In the genomic region with DNA sequence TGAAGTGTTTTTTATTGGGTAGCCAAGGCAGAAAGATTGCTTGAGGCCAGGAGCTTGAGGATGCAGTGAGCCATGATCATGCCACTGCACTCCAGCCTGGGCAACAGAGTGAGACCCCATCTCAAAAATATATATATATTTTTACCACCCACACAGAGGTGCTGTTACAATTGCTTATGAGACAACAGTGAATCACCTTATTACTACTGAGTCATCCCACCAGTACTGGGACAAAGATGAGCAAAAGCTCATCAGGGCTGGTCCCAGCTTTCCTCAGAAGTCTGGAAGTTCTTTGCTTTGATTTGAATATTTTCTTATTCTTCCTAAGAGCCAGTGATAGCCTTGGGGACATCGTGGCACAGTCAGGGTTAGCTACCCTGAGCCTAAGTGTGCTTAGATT, we compare ENCODE assay signal across 19 cellular contexts.
DNase-seq lines count a peak whose midpoint lies in the region; ATAC-seq and TF ChIP-seq lines count a peak whose summit lies in the region.
"Had no signal": no experiment of that assay in that cellular context is flagged by ENCODE, and none has a peak within 500 bp of the region (broad histone marks: within the 10 kb centered on the region; RNA-seq: fewer than 3 reads in every experiment).

No MANE protein-coding gene starts in this region.

- POLR2A ChIA-PET in RWPE1 (lab: Yijun Ruan, JAX; ENCODE audit: low non-redundant PET): no interaction called here

- no peak overlapping the region for H3K27ac Mint-ChIP-seq in endodermal cell
- H3K27ac Mint-ChIP-seq: CD14-positive monocyte had no signal

- CTCF ChIA-PET in RWPE1 (lab: Yijun Ruan, JAX): interaction anchor here (0.6 kb wide), 1 partner anchor 13 kb away, joined by 3 read pairs; no protein-coding TSS in a partner anchor

- no peaks in the 10 kb centered on the region for H3K9me3 Mint-ChIP-seq in endodermal cell

- H3K27me3 Mint-ChIP-seq in endodermal cell (ENCODE audit: insufficient read depth): no peaks in the 10 kb centered on the region

- H3K27ac ChIP-seq in RWPE1 (no peak overlapping the region), endodermal cell (ENCODE audit: low read depth, low read length) (no peak overlapping the region)
- H3K27ac ChIP-seq: KMS-11 had no signal

- no peaks in the 10 kb centered on the region for H3K36me3 ChIP-seq in endodermal cell (ENCODE audit: control insufficient read depth, insufficient read depth, low read length)

- ATAC-seq in stimulated activated naive CD8-positive, alpha-beta T cell treated with anti-CD3 and anti-CD28 coated beads, Interleukin-15, Interleukin-2, amounts not matched to agents 100 U/mL and 50 U/mL, for 24 hours: no peak
- ATAC-seq: GM12878, HepG2 had no signal

- no peaks in the 10 kb centered on the region for H3K36me3 Mint-ChIP-seq in endodermal cell (ENCODE audit: low read depth)
- H3K36me3 Mint-ChIP-seq: CD14-positive monocyte had no signal

- H3K4me1 Mint-ChIP-seq in endodermal cell: peaks cover 14% of the 10 kb centered on the region
- H3K4me1 Mint-ChIP-seq: CD14-positive monocyte had no signal

- H3K9ac ChIP-seq in endodermal cell (ENCODE audit: extremely low read depth, low read length, poor library complexity, severe bottlenecking): no peak overlapping the region
- H3K9ac ChIP-seq: KMS-11 had no signal

- no peaks in the 10 kb centered on the region for H3K9me3 ChIP-seq in endodermal cell (ENCODE audit: control insufficient read depth, low read length)
- H3K9me3 ChIP-seq: Caco-2 had no signal

- no peak overlapping the region for H3K4me3 Mint-ChIP-seq in endodermal cell
- H3K4me3 Mint-ChIP-seq: CD14-positive monocyte had no signal

- DNase-seq in A172 (ENCODE audit: low spot score): peak; percentile 45
- peak; percentile 62 for DNase-seq in HT1080 (ENCODE audit: low read depth)
- peak; percentile 68 for DNase-seq in RWPE1 (ENCODE audit: low spot score)
- DNase-seq in fibroblast of mammary gland (ENCODE audit: low read depth): peak; percentile 84
- no peak for DNase-seq in NCI-H82 treated with DMSO at 0.1 percent for 48 hours (lab: John Stamatoyannopoulos, UW; ENCODE audit: unreplicated experiment)
- DNase-seq in endodermal cell: no peak
- DNase-seq in NCI-H1930 (lab: John Stamatoyannopoulos, UW): no peak
- DNase-seq in stimulated activated naive CD8-positive, alpha-beta T cell treated with anti-CD3 and anti-CD28 coated beads, Interleukin-15, Interleukin-2, amounts not matched to agents 100 U/mL and 50 U/mL, for 24 hours: no peak
- DNase-seq: 8988T, Caco-2, DMS53, NCI-H187 treated with DMSO at 0.1 percent for 48 hours, NCI-H510A, SHP77, T-helper 2 cell had no signal

- WGBS in endodermal cell (ENCODE audit: insufficient coverage in 1 of 2, insufficient read length in 1 of 2), 2 experiments: 94% methylated on average over 1 of the region's 1 CpG; no CpG with 5 or more reads in 1 of the 2 experiments

- no peaks in the 10 kb centered on the region for H3K27me3 ChIP-seq in endodermal cell (ENCODE audit: control insufficient read depth, insufficient read depth, low read length, poor library complexity, severe bottlenecking)

- no peaks in the 10 kb centered on the region for H3K4me1 ChIP-seq in endodermal cell (ENCODE audit: control insufficient read depth, insufficient read depth, low read length)
- H3K4me1 ChIP-seq: Caco-2 had no signal

- H3K4me3 ChIP-seq in fibroblast of mammary gland (ENCODE audit: control insufficient read depth, low read depth, low read length) (no peak overlapping the region), endodermal cell (ENCODE audit: low read length) (no peak overlapping the region)
- H3K4me3 ChIP-seq: GM12878 had no signal

- TF ChIP-seq CTCF in RWPE1 (conservative IDR thresholded peaks at IDR 0.05; ENCODE audit: low read depth): no peak
- TF ChIP-seq CTCF in fibroblast of mammary gland (conservative IDR thresholded peaks at IDR 0.05; ENCODE audit: control insufficient read depth, insufficient read depth, low read depth, low read length): no peak
- TF ChIP-seq CTCF in endodermal cell (conservative IDR thresholded peaks at IDR 0.05): no peak

Comparison
In these comparisons a context has a peak if more than half of its experiments do, and no peak if none do; other contexts are left out.
1. DNase-seq: peak in A172 (single experiment), HT1080 (single experiment), RWPE1 (single experiment) and fibroblast of mammary gland (single experiment); none in NCI-H82 treated with DMSO at 0.1 percent for 48 hours (single experiment), endodermal cell (single experiment), NCI-H1930 (0 of 2) and stimulated activated naive CD8-positive, alpha-beta T cell treated with anti-CD3 and anti-CD28 coated beads, Interleukin-15, Interleukin-2, amounts not matched to agents 100 U/mL and 50 U/mL, for 24 hours (single experiment).